27 cellular contexts compared by ENCODE assay signal in genomic region chr20:24489631-24490260, GRCh38. TPM values are rescaled to one million over a fixed set of nuclear protein-coding genes. Genes with fewer than 3 reads are reported as not detected.
"Had no signal": no experiment of that assay in that cellular context is flagged by ENCODE, and none has a peak within 500 bp of the region (broad histone marks: within the 10 kb centered on the region; RNA-seq: fewer than 3 reads in every experiment).

No MANE protein-coding gene starts in this region.

- ATAC-seq: activated CD8-positive, alpha-beta T cell treated with anti-CD3 and anti-CD28 coated beads for 36 hours; activated T-cell treated with anti-CD3 and anti-CD28 coated beads, Interleukin-2, amount 50 U/mL, for 4 hours; activated T-helper 17 cell treated with anti-CD3 and anti-CD28 coated beads, Interleukin-2, amount 50 U/mL, for 72 hours; gastroesophageal sphincter; stimulated activated naive B cell treated with anti-CD40 and anti-IgM and Interleukin-4, amounts not matched to agents 10 μg/mL and 1 μg/mL and 100 μg/mL, for 72 hours; upper lobe of right lung had no signal

- H3K4me1 ChIP-seq: gastroesophageal sphincter, stomach, suprapubic skin, tibial artery, upper lobe of right lung had no signal

- H3K27me3 ChIP-seq: brain microvascular endothelial cell, neutrophil, stomach, tibial artery, upper lobe of right lung had no signal

- H3K4me2 ChIP-seq: smooth muscle cell had no signal

- DNase-seq: activated B cell treated with CpG ODN at 0.5 μM for 24 hours; activated CD4-positive, alpha-beta T cell treated with anti-CD3 and anti-CD28 coated beads, Interleukin-2, amount 50 U/mL, for 1 hour; activated CD8-positive, alpha-beta T cell treated with anti-CD3 and anti-CD28 coated beads for 36 hours; activated gamma-delta T cell treated with Interleukin-2 at 50 U/mL for 16 hours; activated naive CD4-positive, alpha-beta T cell treated with anti-CD3 and anti-CD28 coated beads, Interleukin-2, amount 50 U/mL, for 16 hours; activated T-cell treated with anti-CD3 and anti-CD28 coated beads, Interleukin-2, amount 50 U/mL, for 4 hours; amniotic stem cell; brain microvascular endothelial cell; dermis blood vessel endothelial cell; effector CD8-positive, alpha-beta T cell; hypothalamus; mammary epithelial cell; stimulated activated CD4-positive, alpha-beta T cell treated with anti-CD3 and anti-CD28 coated beads, Interleukin-15, amount 100 ng/mL, for 24 hours; stimulated activated CD4-positive, alpha-beta T cell treated with anti-CD3 and anti-CD28 coated beads, Interleukin-2, amount 100 ng/mL, for 24 hours; stimulated activated naive B cell treated with anti-CD40 and anti-IgM and Interleukin-4, amounts not matched to agents 10 μg/mL and 1 μg/mL and 100 μg/mL, for 72 hours; stomach; T-helper 2 cell; tibial artery; upper lobe of right lung had no signal

- H3K9me3 ChIP-seq: gastroesophageal sphincter, neutrophil, stomach, suprapubic skin, tibial artery, upper lobe of right lung had no signal

- H3K4me3 ChIP-seq: gastroesophageal sphincter, smooth muscle cell, stomach, suprapubic skin, tibial artery, upper lobe of right lung had no signal

- H3K27ac ChIP-seq: brain microvascular endothelial cell, gastroesophageal sphincter, neutrophil, stomach, suprapubic skin, tibial artery, upper lobe of right lung had no signal

- FAIRE-seq: astrocyte, endothelial cell of umbilical vein had no signal

- H3K36me3 ChIP-seq: brain microvascular endothelial cell, gastroesophageal sphincter, neutrophil, stomach, suprapubic skin, upper lobe of right lung had no signal

RNA-seq across cellular contexts. Expression of gene SYNDIG1, which starts 20.3 kb away (rescaled TPM):
- total RNA-seq: activated B cell treated with CpG ODN at 0.5 μM for 24 hours; activated CD8-positive, alpha-beta T cell treated with anti-CD3 and anti-CD28 coated beads for 36 hours; activated T-cell treated with anti-CD3 and anti-CD28 coated beads, Interleukin-2, amount 50 U/mL, for 4 hours; activated T-helper 17 cell treated with anti-CD3 and anti-CD28 coated beads, Interleukin-2, amount 50 U/mL, for 72 hours; endothelial cell of umbilical vein; fibroblast of villous mesenchyme; suprapubic skin; upper lobe of right lung had no signal
- polyA plus RNA-seq: endothelial cell of umbilical vein had no signal
